Comparison of ENCODE assay signal across 24 cellular contexts in the genomic region with DNA sequence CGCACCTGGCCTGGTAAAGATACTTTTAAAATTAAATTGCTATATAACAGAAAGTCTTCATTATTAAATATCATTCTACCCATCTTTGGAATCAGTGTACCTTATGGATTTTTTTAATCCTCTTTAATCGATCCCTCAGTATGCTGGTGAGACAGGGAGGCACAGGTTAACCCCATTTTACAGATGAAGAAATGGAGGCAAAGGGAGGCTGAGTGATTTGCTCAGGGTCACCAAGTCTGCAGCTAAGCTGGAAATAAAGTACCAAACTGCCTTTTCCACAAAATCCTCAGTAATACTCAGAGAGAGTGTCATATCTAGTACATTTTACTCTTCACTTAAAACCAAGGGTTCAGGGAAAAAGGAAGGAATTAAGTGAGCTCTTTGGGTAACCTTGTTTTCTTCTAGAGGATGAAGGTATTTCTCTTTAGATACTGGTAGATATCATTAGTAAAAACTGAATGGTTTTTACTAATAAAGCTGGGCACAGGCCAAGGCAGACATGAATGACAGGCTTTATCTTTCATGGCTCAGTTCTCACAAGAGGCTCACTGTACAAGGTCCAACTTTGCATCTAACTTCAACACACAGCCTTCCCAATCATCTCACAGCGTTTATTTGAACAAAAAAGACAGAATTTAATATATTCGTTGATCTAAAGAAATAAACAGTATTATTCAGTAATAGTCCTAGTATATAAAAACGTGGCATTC. TPM values are rescaled to one million over a fixed set of nuclear protein-coding genes. Genes with fewer than 3 reads are reported as not detected.
DNase-seq lines count a peak whose midpoint lies in the region; ATAC-seq and TF ChIP-seq lines count a peak whose summit lies in the region.
"Had no signal": no experiment of that assay in that cellular context is flagged by ENCODE, and none has a peak within 500 bp of the region (broad histone marks: within the 10 kb centered on the region; RNA-seq: fewer than 3 reads in every experiment).

No MANE protein-coding gene starts in this region.

- H3K4me1 ChIP-seq in fibroblast of lung (ENCODE audit: control insufficient read depth, extremely low read depth, insufficient read depth, low read length) (no peaks in the 10 kb centered on the region), trophoblast cell (ENCODE audit: control insufficient read depth in 1 of 2, insufficient read depth in 2 of 2, low read length in 2 of 2) (peaks cover 0 to 2% of the 10 kb centered on the region in 2 experiments)
- H3K4me1 ChIP-seq: testis had no signal

- H4K20me1 ChIP-seq in fibroblast of lung (ENCODE audit: control insufficient read depth, extremely low read depth, insufficient read depth, low read length) = no peaks in the 10 kb centered on the region
- H4K20me1 ChIP-seq: BLaER1 treated with 17β-estradiol and CSF1 and Interleukin-3, amounts not matched to agents 10 nM and 100 nM had no signal

- H3K9me3 ChIP-seq in fibroblast of lung (ENCODE audit: control insufficient read depth, insufficient read depth, low read depth, low read length) (no peaks in the 10 kb centered on the region), trophoblast cell (ENCODE audit: insufficient read depth, low read depth, low read length) (no peaks in the 10 kb centered on the region)
- H3K9me3 ChIP-seq: BLaER1 treated with 17β-estradiol and CSF1 and Interleukin-3, amounts not matched to agents 10 nM and 100 nM; neutrophil; testis had no signal

- POLR2A ChIA-PET in RWPE1 (lab: Yijun Ruan, JAX; ENCODE audit: low non-redundant PET) = no interaction called here

- H3K79me2 ChIP-seq in fibroblast of lung (ENCODE audit: control insufficient read depth, insufficient read depth, low read length) (no peaks in the 10 kb centered on the region), trophoblast cell (ENCODE audit: control insufficient read depth, insufficient read depth, low read length, poor library complexity) (no peaks in the 10 kb centered on the region)

- no peak overlapping the region for H3K9ac ChIP-seq in fibroblast of lung (ENCODE audit: insufficient read depth, low read length)
- H3K9ac ChIP-seq in trophoblast cell (ENCODE audit: low read length) = no peak overlapping the region
- H3K9ac ChIP-seq: BLaER1 treated with 17β-estradiol and CSF1 and Interleukin-3, amounts not matched to agents 10 nM and 100 nM had no signal

- DNase-seq in COLO829 (ENCODE audit: low spot score) (peak; percentile 86), RWPE1 (ENCODE audit: low spot score) (no peak), fibroblast of lung (ENCODE audit: low read depth in 2 of 2) (no peak), trophoblast cell (no peak), NCI-H2081 (lab: John Stamatoyannopoulos, UW) (no peak)
- DNase-seq: activated CD4-positive, alpha-beta T cell treated with anti-CD3 and anti-CD28 coated beads, Interleukin-2, amount 50 U/mL, for 1 hour; activated CD8-positive, alpha-beta memory T cell treated with anti-CD3 and anti-CD28 coated beads, Interleukin-2, amount 50 U/mL, for 4 hours; activated effector memory CD4-positive, alpha-beta T cell treated with Interleukin-2 at 50 U/mL for 16 hours; activated naive CD8-positive, alpha-beta T cell treated with anti-CD3 and anti-CD28 coated beads, Interleukin-2, amount 50 U/mL, for 24 hours; glutamatergic neuron; KG1; left cardiac atrium; NCI-H187 treated with DMSO at 0.1 percent for 48 hours; NCI-H2227 treated with DMSO at 0.1 percent for 48 hours; NCI-H774; stimulated activated CD4-positive, alpha-beta T cell treated with anti-CD3 and anti-CD28 coated beads, Interleukin-15, amount 100 ng/mL, for 24 hours; T-helper 17 cell; testis had no signal

- H3K27me3 ChIP-seq in fibroblast of lung (ENCODE audit: control insufficient read depth, insufficient read depth, low read length) (no peaks in the 10 kb centered on the region), trophoblast cell (ENCODE audit: insufficient read depth, low read length) (no peaks in the 10 kb centered on the region)
- H3K27me3 ChIP-seq: BLaER1 treated with 17β-estradiol and CSF1 and Interleukin-3, amounts not matched to agents 10 nM and 100 nM; neutrophil; testis had no signal

- no peak overlapping the region for H2AFZ ChIP-seq in fibroblast of lung (ENCODE audit: low read length)
- H2AFZ ChIP-seq in trophoblast cell (ENCODE audit: insufficient read depth, low read length, poor library complexity) = no peak overlapping the region

- no peak overlapping the region for H3K4ac ChIP-seq in trophoblast cell (ENCODE audit: low read depth, low read length)

- H4K8ac ChIP-seq in trophoblast cell (ENCODE audit: low read depth, low read length) = no peak overlapping the region

- H2AK5ac ChIP-seq in trophoblast cell (ENCODE audit: low read length) = no peak overlapping the region

- H3K36me3 ChIP-seq in fibroblast of lung (ENCODE audit: control insufficient read depth, insufficient read depth, low read length) (no peaks in the 10 kb centered on the region), trophoblast cell (ENCODE audit: control insufficient read depth in 1 of 2, insufficient read depth in 2 of 2, low read length in 2 of 2) (no peaks in the 10 kb centered on the region)
- H3K36me3 ChIP-seq: BLaER1 treated with 17β-estradiol and CSF1 and Interleukin-3, amounts not matched to agents 10 nM and 100 nM had no signal

- ATAC-seq in HG03565 (IDR thresholded peaks at IDR 0.05; ENCODE audit: unreplicated experiment) (no peak), GM18511 (IDR thresholded peaks at IDR 0.05; ENCODE audit: unreplicated experiment) (no peak), HG03354 (IDR thresholded peaks at IDR 0.05; ENCODE audit: poor library complexity, severe bottlenecking, unreplicated experiment) (no peak)
- ATAC-seq: activated naive CD8-positive, alpha-beta T cell treated with anti-CD3 and anti-CD28 coated beads, Interleukin-2, amount 50 U/mL, for 24 hours; T-helper 17 cell had no signal

- WGBS in trophoblast cell (ENCODE audit: extremely low coverage, insufficient coverage, insufficient read length) = no CpG with 5 or more reads among the region's 5 CpGs

- no peak overlapping the region for H3K18ac ChIP-seq in trophoblast cell (ENCODE audit: low read length)

- H2BK120ac ChIP-seq in trophoblast cell (ENCODE audit: insufficient read depth, low read length, poor library complexity) = no peak overlapping the region

- no peak overlapping the region for H3K14ac ChIP-seq in trophoblast cell (ENCODE audit: low read length)

- no peak for TF ChIP-seq CTCF in RWPE1 (conservative IDR thresholded peaks at IDR 0.05; ENCODE audit: low read depth)
- no peak for TF ChIP-seq CTCF in fibroblast of lung (conservative IDR thresholded peaks at IDR 0.05 in 1 of 2, IDR thresholded peaks at IDR 0.05 in 1 of 2; ENCODE audit: low read depth in 1 of 2, low read length in 2 of 2)

- peak overlapping the region; percentile 78 for H3K27ac ChIP-seq in RWPE1
- H3K27ac ChIP-seq in fibroblast of lung (ENCODE audit: insufficient read depth, low read length) = peak overlapping the region; percentile 29
- no peak overlapping the region for H3K27ac ChIP-seq in trophoblast cell (ENCODE audit: low read depth, low read length)
- H3K27ac ChIP-seq: BLaER1 treated with 17β-estradiol and CSF1 and Interleukin-3, amounts not matched to agents 10 nM and 100 nM; neutrophil; testis; VCaP had no signal

- peak overlapping the region; percentile 33 for H2BK5ac ChIP-seq in trophoblast cell (ENCODE audit: low read depth, low read length, poor library complexity)

- no peak overlapping the region for H3K23ac ChIP-seq in trophoblast cell (ENCODE audit: low read length)

- CTCF ChIA-PET in RWPE1 (lab: Yijun Ruan, JAX) = interaction anchor here (0.6 kb wide), 1 partner anchor 509 kb away, joined by 3 read pairs; no protein-coding TSS in a partner anchor

- no peak overlapping the region for H4K91ac ChIP-seq in trophoblast cell (ENCODE audit: low read depth, low read length)

- no peak overlapping the region for H4K12ac ChIP-seq in trophoblast cell (ENCODE audit: low read depth, low read length)

- no peak overlapping the region for H3K4me2 ChIP-seq in fibroblast of lung (ENCODE audit: extremely low read depth, insufficient read depth, low read length)
- no peak overlapping the region for H3K4me2 ChIP-seq in trophoblast cell (ENCODE audit: low read length)
- H3K4me2 ChIP-seq: BLaER1 treated with 17β-estradiol and CSF1 and Interleukin-3, amounts not matched to agents 10 nM and 100 nM had no signal

- H3K4me3 ChIP-seq in fibroblast of lung (replicated peaks in 1 of 4; ENCODE audit: control extremely low read depth in 1 of 4, insufficient read depth in 1 of 4, low read depth in 3 of 4, low read length in 4 of 4) = no peak overlapping the region
- H3K4me3 ChIP-seq in trophoblast cell (ENCODE audit: low read depth, low read length) = no peak overlapping the region
- H3K4me3 ChIP-seq: BLaER1 treated with 17β-estradiol and CSF1 and Interleukin-3, amounts not matched to agents 10 nM and 100 nM; testis had no signal

- H3K79me1 ChIP-seq in trophoblast cell (ENCODE audit: low read length) = no peaks in the 10 kb centered on the region

- H2BK12ac ChIP-seq in trophoblast cell (ENCODE audit: low read length) = no peak overlapping the region

RNA-seq across cellular contexts. Expression of a gene that starts 35.3 kb away (rescaled TPM):
- 10.8 and 18.8 TPM in 2 replicates for total RNA-seq in fibroblast of lung
- polyA plus RNA-seq in fibroblast of lung = 37.5 and 38.1 TPM in 2 replicates
- polyA plus RNA-seq in fibroblast of lung (2012) = 27.5 and 28.0 TPM in 2 replicates
- polyA minus RNA-seq in fibroblast of lung (ENCODE audit: low replicate concordance) = 48.4 and 128 TPM in 2 replicates
- polyA plus RNA-seq in trophoblast cell (2013) = 92.4 and 94.7 TPM in 2 replicates
